Comparison of ENCODE assay signal across 7 cellular contexts in genomic region chr11:71977743-71978418, GRCh38. TPM values are rescaled to one million over a fixed set of nuclear protein-coding genes. Genes with fewer than 3 reads are reported as not detected.
DNase-seq lines count a peak whose midpoint lies in the region; ATAC-seq, FAIRE-seq and TF ChIP-seq lines count a peak whose summit lies in the region.

No MANE protein-coding gene starts in this region.

- H3K4me1 ChIP-seq in K562 (replicated peaks in 1 of 2; ENCODE audit: control insufficient read depth in 2 of 2, insufficient read depth in 2 of 2, low read length in 2 of 2) (no peaks in the 10 kb centered on the region), iPS DF 6.9 (ENCODE audit: control insufficient read depth, insufficient read depth, low read length) (no peaks in the 10 kb centered on the region)

- no peaks in the 10 kb centered on the region for H3K9me3 ChIP-seq in SU-DHL-6 (ENCODE audit: insufficient read depth, low read length)
- no peaks in the 10 kb centered on the region for H3K9me3 ChIP-seq in K562 (replicated peaks; ENCODE audit: control insufficient read depth, insufficient read depth, low read depth, low read length)
- H3K9me3 ChIP-seq in iPS DF 6.9 (ENCODE audit: control insufficient read depth, insufficient read depth, low read length): no peaks in the 10 kb centered on the region

- no peak for TF ChIP-seq EP300 in K562 (IDR thresholded peaks at IDR 0.05; ENCODE audit: low read length)

- BruUV-seq in K562 (replicated peaks; lab: Mats Ljungman, UMichigan): no TSS peak

- no peaks in the 10 kb centered on the region for H3K9me2 ChIP-seq in SU-DHL-6 (replicated peaks; ENCODE audit: insufficient read depth, low read length)

- intact Hi-C loops in K562 (cut with micrococcal nuclease): loop anchor here (1.0 kb wide), 2 partner anchors 113 to 205 kb away; no protein-coding TSS in a partner anchor

- peak; percentile 50 to 76; a peak in 3 of 4 replicates for TF ChIP-seq RAD21 in K562 (CRISPR knock-in tag; conservative IDR thresholded peaks at IDR 0.05 in 1 of 2, IDR thresholded peaks at IDR 0.05 in 1 of 2)

- peak; percentile 73 for TF ChIP-seq CTCF in GM10248 (IDR thresholded peaks at IDR 0.05; ENCODE audit: control extremely low read depth, extremely low read depth, low read depth, missing control alignments)
- TF ChIP-seq CTCF in SU-DHL-6 (IDR thresholded peaks at IDR 0.05; ENCODE audit: insufficient read depth, low read length, poor library complexity, severe bottlenecking): peak; percentile 53
- peak; percentile 68 to 80 (median 75); a peak in 5 of 6 replicates for TF ChIP-seq CTCF in K562 (IDR thresholded peaks at IDR 0.05 in 2 of 3, conservative IDR thresholded peaks at IDR 0.05 in 1 of 3; ENCODE audit: insufficient read depth in 2 of 3, low read depth in 1 of 3, low read length in 3 of 3)

- in situ Hi-C loops in KBM-7 (cut with MboI; ENCODE audit: low pct_unique_long_range_greater_than_20kb, low sequenced_read_pairs): no loop called here
- in situ Hi-C loops in K562 (cut with MboI): no loop called here

- H3K27me3 ChIP-seq in SU-DHL-6 (ENCODE audit: low read length): no peaks in the 10 kb centered on the region
- no peaks in the 10 kb centered on the region for H3K27me3 ChIP-seq in K562 (ENCODE audit: control insufficient read depth in 2 of 2, insufficient read depth in 2 of 2, low read length in 2 of 2)
- no peaks in the 10 kb centered on the region for H3K27me3 ChIP-seq in iPS DF 6.9 (ENCODE audit: control insufficient read depth, insufficient read depth, low read length)

- POLR2A ChIA-PET in GM10248 (lab: Yijun Ruan, JAX): interaction anchor here (0.8 kb wide), 1 partner anchor 38 kb away, joined by 3 read pairs; no protein-coding TSS in a partner anchor
- POLR2A ChIA-PET in K562 (lab: Yijun Ruan, JAX): interaction anchor here (0.9 to 1.0 kb wide), 2 partner anchors 22 to 37 kb away, joined by 3 to 4 read pairs; no protein-coding TSS in a partner anchor

- H3K36me3 ChIP-seq in SU-DHL-6 (ENCODE audit: low read length) (no peaks in the 10 kb centered on the region; the same call in 1 of the 2 replicates), K562 (ENCODE audit: control insufficient read depth, insufficient read depth, low read length) (peaks cover 54% of the 10 kb centered on the region), iPS DF 6.9 (ENCODE audit: control insufficient read depth, insufficient read depth, low read length) (no peaks in the 10 kb centered on the region)

- peaks cover 13% of the 10 kb centered on the region; the same call in 1 of the 2 replicates for H3F3A ChIP-seq in SU-DHL-6 (ENCODE audit: insufficient read depth)

- CTCF ChIA-PET in GM10248 (lab: Yijun Ruan, JAX): interaction anchor here (0.9 to 5.2 kb wide), 33 partner anchors 9 to 454 kb away, joined by 3 to 101 read pairs (median 7); partner anchors contain the start of genes ANAPC15, IL18BP, RNF121 and XNDC1N
- CTCF ChIA-PET in K562 (lab: Yijun Ruan, JAX; ENCODE audit: low intra/inter-chr PET ratio): interaction anchor here (0.6 to 3.1 kb wide), 4 partner anchors 8 to 457 kb away, joined by 3 to 14 read pairs (median 4); partner anchors contain the start of gene CLPB

- H2AFZ ChIP-seq in SU-DHL-6 (ENCODE audit: low read depth, low read length, severe bottlenecking) (no peak overlapping the region), K562 (ENCODE audit: low read depth, low read length) (no peak overlapping the region)

- peak; percentile 80 for FAIRE-seq in K562 (lab: Jason Lieb, UNC)

- no peak for TF ChIP-seq POLR2A in K562 (conservative IDR thresholded peaks at IDR 0.05)

- peak; percentile 59 for DNase-seq in GM10248 (ENCODE audit: extremely low spot score)
- DNase-seq in KBM-7: peak; percentile 89
- peak; percentile 37 to 67 (median 40) for DNase-seq in K562 (ENCODE audit: extremely low read depth in 1 of 4, low spot score in 3 of 4)
- DNase-seq in iPS DF 6.9 (ENCODE audit: low read depth, low spot score): peak; percentile 4
- peak; percentile 35 for DNase-seq in stimulated activated CD4-positive, alpha-beta T cell treated with anti-CD3 and anti-CD28 coated beads, Interleukin-1b, Interleukin-23, amount 100 ng/mL, for 48 hours

- H3K4me3 ChIP-seq in SU-DHL-6 (ENCODE audit: insufficient read depth, low read length, poor library complexity, severe bottlenecking): no peak overlapping the region
- H3K4me3 ChIP-seq in K562: no peak overlapping the region
- H3K4me3 ChIP-seq in iPS DF 6.9 (ENCODE audit: low read length): no peak overlapping the region

- H3K9me1 ChIP-seq in K562 (ENCODE audit: control insufficient read depth, insufficient read depth, low read length): peaks cover 3% of the 10 kb centered on the region

- WGBS in K562 (ENCODE audit: insufficient coverage, low coverage, missing lambda C conversion rate): 45% methylated on average over 7 of the region's 7 CpGs
- WGBS in iPS DF 6.9 (ENCODE audit: insufficient coverage, insufficient read length): no CpG with 5 or more reads among the region's 7 CpGs

- H3K9ac ChIP-seq in SU-DHL-6 (ENCODE audit: low read length): peak overlapping the region; percentile 7; the same call in 1 of the 2 replicates
- H3K9ac ChIP-seq in K562 (ENCODE audit: insufficient read depth in 1 of 2, low read depth in 2 of 2, low read length in 2 of 2): no peak overlapping the region

- H3K4me2 ChIP-seq in SU-DHL-6 (ENCODE audit: low read depth, low read length, poor library complexity, severe bottlenecking) (peak overlapping the region; percentile 39), K562 (ENCODE audit: insufficient read depth, low read length) (no peak overlapping the region)

- H3K27ac ChIP-seq in SU-DHL-6 (ENCODE audit: low read depth, low read length) (peak overlapping the region; percentile 54), K562 (ENCODE audit: extremely low read depth, low read depth, low read length) (no peak overlapping the region), iPS DF 6.9 (ENCODE audit: low read length) (no peak overlapping the region)

- H3K79me2 ChIP-seq in SU-DHL-6 (ENCODE audit: insufficient read depth, low read length) (no peaks in the 10 kb centered on the region), K562 (ENCODE audit: control insufficient read depth, insufficient read depth, low read length) (peaks cover 4% of the 10 kb centered on the region; the same call in 1 of the 3 replicates)

- ATAC-seq in K562: peak; percentile 88
- no peak for ATAC-seq in GM18873 (IDR thresholded peaks at IDR 0.05; ENCODE audit: low FRiP score, unreplicated experiment)

- H4K20me1 ChIP-seq in SU-DHL-6 (ENCODE audit: low read depth, low read length) (no peaks in the 10 kb centered on the region), K562 (replicated peaks; ENCODE audit: control insufficient read depth, insufficient read depth, low read length) (no peaks in the 10 kb centered on the region)

RNA-seq across cellular contexts. Expression of gene IL18BP, which starts 20.8 kb away (rescaled TPM):
- total RNA-seq in K562 (2011; cell fraction: chromatin; rRNA removed; ENCODE audit: low replicate concordance): 50.1 and 71.5 TPM in 2 replicates
- total RNA-seq in K562 (2011; cell fraction: nucleolus; rRNA removed): 32.2 and 35.4 TPM in 2 replicates
- total RNA-seq in K562 (2011; cell fraction: nucleoplasm; rRNA removed): 35.9 and 50.0 TPM in 2 replicates
- total RNA-seq in K562 (2014; rRNA removed) (2.1 and 2.9 TPM in 2 replicates), K562 (2014; rRNA removed; fragmentation: Illumina TruSeq; extraction: Trizol) (2.7 and 3.2 TPM in 2 replicates), K562 (2015; rRNA removed; fragmentation: Illumina TruSeq; extraction: Trizol) (3.2 and 3.5 TPM in 2 replicates), K562 (2021) (5.2 and 9.4 TPM in 2 replicates)
- polyA plus RNA-seq in K562 (2011; rRNA removed) (6.4 and 10.7 TPM in 2 replicates), K562 (2014; fragmentation: Illumina TruSeq; extraction: Trizol) (6.1 TPM in 2 replicates), K562 (2014; fragmentation: Nextera tagmentation; extraction: Ambion mirVana) (under 1 TPM; 0.34 to 0.35 TPM), K562 (2014; rRNA removed) (6.3 and 7.2 TPM in 2 replicates)
- 9.9 and 10.0 TPM in 2 replicates for polyA plus RNA-seq in K562 (2011; cell fraction: cytosol; rRNA removed)
- polyA plus RNA-seq in K562 (2011; cell fraction: nucleus; rRNA removed): 56.7 and 61.5 TPM in 2 replicates
- 5.7 and 12.3 TPM in 2 replicates for polyA plus RNA-seq in K562 (2012)
- polyA minus RNA-seq in K562 (2011; rRNA and poly(A)+ RNA removed): 9.5 and 10.0 TPM in 2 replicates
- 2.2 and 3.4 TPM in 2 replicates for polyA minus RNA-seq in K562 (2011; cell fraction: cytosol; rRNA and poly(A)+ RNA removed)
- polyA minus RNA-seq in K562 (2011; cell fraction: nucleus; rRNA and poly(A)+ RNA removed): 11.3 and 13.7 TPM in 2 replicates

RNA-seq across cellular contexts. Expression of gene RNF121, which starts 49.0 kb away (rescaled TPM):
- 158 and 240 TPM in 2 replicates for total RNA-seq in K562 (2011; cell fraction: chromatin; rRNA removed; ENCODE audit: low replicate concordance)
- 142 and 158 TPM in 2 replicates for total RNA-seq in K562 (2011; cell fraction: nucleolus; rRNA removed)
- 145 and 161 TPM in 2 replicates for total RNA-seq in K562 (2011; cell fraction: nucleoplasm; rRNA removed)
- total RNA-seq in K562 (2014; rRNA removed): 20.5 and 22.9 TPM in 2 replicates
- total RNA-seq in K562 (2014; rRNA removed; fragmentation: Illumina TruSeq; extraction: Trizol): 16.9 and 17.9 TPM in 2 replicates
- total RNA-seq in K562 (2015; rRNA removed; fragmentation: Illumina TruSeq; extraction: Trizol): 17.1 and 18.0 TPM in 2 replicates
- 30.9 and 32.4 TPM in 2 replicates for total RNA-seq in K562 (2021)
- 52.9 and 63.4 TPM in 2 replicates for polyA plus RNA-seq in K562 (2011; rRNA removed)
- polyA plus RNA-seq in K562 (2011; cell fraction: cytosol; rRNA removed): 47.7 and 51.1 TPM in 2 replicates
- 109 and 124 TPM in 2 replicates for polyA plus RNA-seq in K562 (2011; cell fraction: nucleus; rRNA removed)
- 25.9 and 41.7 TPM in 2 replicates for polyA plus RNA-seq in K562 (2012)
- polyA plus RNA-seq in K562 (2014; fragmentation: Illumina TruSeq; extraction: Trizol): 30.6 and 32.0 TPM in 2 replicates
- polyA plus RNA-seq in K562 (2014; fragmentation: Nextera tagmentation; extraction: Ambion mirVana): 10 to 100 TPM in 1 of 2 experiments, 1 to 10 TPM in 1; 8.0 to 11.4 TPM
- polyA plus RNA-seq in K562 (2014; rRNA removed): 25.8 and 33.5 TPM in 2 replicates
- polyA minus RNA-seq in K562 (2011; rRNA and poly(A)+ RNA removed): 84.5 and 88.1 TPM in 2 replicates
- polyA minus RNA-seq in K562 (2011; cell fraction: cytosol; rRNA and poly(A)+ RNA removed): 23.1 and 35.7 TPM in 2 replicates
- 42.8 and 64.2 TPM in 2 replicates for polyA minus RNA-seq in K562 (2011; cell fraction: nucleus; rRNA and poly(A)+ RNA removed)

RNA-seq across cellular contexts. Expression of gene XNDC1N, which starts 49.5 kb away (rescaled TPM):
- 66.4 and 79.0 TPM in 2 replicates for total RNA-seq in K562 (2011; cell fraction: chromatin; rRNA removed; ENCODE audit: low replicate concordance)
- 40.9 and 41.0 TPM in 2 replicates for total RNA-seq in K562 (2011; cell fraction: nucleolus; rRNA removed)
- total RNA-seq in K562 (2011; cell fraction: nucleoplasm; rRNA removed): 48.5 and 50.4 TPM in 2 replicates
- 6.8 and 8.2 TPM in 2 replicates for total RNA-seq in K562 (2014; rRNA removed)
- total RNA-seq in K562 (2014; rRNA removed; fragmentation: Illumina TruSeq; extraction: Trizol): 9.8 and 11.0 TPM in 2 replicates
- 7.7 and 11.4 TPM in 2 replicates for total RNA-seq in K562 (2015; rRNA removed; fragmentation: Illumina TruSeq; extraction: Trizol)
- total RNA-seq in K562 (2021): 7.8 and 9.5 TPM in 2 replicates
- 9.7 and 10.2 TPM in 2 replicates for polyA plus RNA-seq in K562 (2011; rRNA removed)
- 5.2 and 8.8 TPM in 2 replicates for polyA plus RNA-seq in K562 (2011; cell fraction: cytosol; rRNA removed)
- polyA plus RNA-seq in K562 (2011; cell fraction: nucleus; rRNA removed): 22.9 and 23.3 TPM in 2 replicates
- 5.6 and 6.2 TPM in 2 replicates for polyA plus RNA-seq in K562 (2012)
- 6.4 and 6.8 TPM in 2 replicates for polyA plus RNA-seq in K562 (2014; fragmentation: Illumina TruSeq; extraction: Trizol)
- polyA plus RNA-seq in K562 (2014; fragmentation: Nextera tagmentation; extraction: Ambion mirVana): 10 to 100 TPM in 1 of 2 experiments, 1 to 10 TPM in 1; 9.7 to 11.3 TPM
- 11.1 and 11.5 TPM in 2 replicates for polyA plus RNA-seq in K562 (2014; rRNA removed)
- polyA minus RNA-seq in K562 (2011; rRNA and poly(A)+ RNA removed): 20.9 and 21.6 TPM in 2 replicates
- polyA minus RNA-seq in K562 (2011; cell fraction: cytosol; rRNA and poly(A)+ RNA removed): 2.3 and 6.0 TPM in 2 replicates
- 41.5 and 55.6 TPM in 2 replicates for polyA minus RNA-seq in K562 (2011; cell fraction: nucleus; rRNA and poly(A)+ RNA removed)

Comparison
In these comparisons a context has a peak if more than half of its experiments do, and no peak if none do; other contexts are left out.
1. DNase-seq: peak in every context shown above with its lines; median percentile 89 in KBM-7; 59 in GM10248; 40 in K562; 35 in stimulated activated CD4-positive, alpha-beta T cell treated with anti-CD3 and anti-CD28 coated beads, Interleukin-1b, Interleukin-23, amount 100 ng/mL, for 48 hours; 4 in iPS DF 6.9.